10 cellular contexts compared by ENCODE assay signal in the genomic region with DNA sequence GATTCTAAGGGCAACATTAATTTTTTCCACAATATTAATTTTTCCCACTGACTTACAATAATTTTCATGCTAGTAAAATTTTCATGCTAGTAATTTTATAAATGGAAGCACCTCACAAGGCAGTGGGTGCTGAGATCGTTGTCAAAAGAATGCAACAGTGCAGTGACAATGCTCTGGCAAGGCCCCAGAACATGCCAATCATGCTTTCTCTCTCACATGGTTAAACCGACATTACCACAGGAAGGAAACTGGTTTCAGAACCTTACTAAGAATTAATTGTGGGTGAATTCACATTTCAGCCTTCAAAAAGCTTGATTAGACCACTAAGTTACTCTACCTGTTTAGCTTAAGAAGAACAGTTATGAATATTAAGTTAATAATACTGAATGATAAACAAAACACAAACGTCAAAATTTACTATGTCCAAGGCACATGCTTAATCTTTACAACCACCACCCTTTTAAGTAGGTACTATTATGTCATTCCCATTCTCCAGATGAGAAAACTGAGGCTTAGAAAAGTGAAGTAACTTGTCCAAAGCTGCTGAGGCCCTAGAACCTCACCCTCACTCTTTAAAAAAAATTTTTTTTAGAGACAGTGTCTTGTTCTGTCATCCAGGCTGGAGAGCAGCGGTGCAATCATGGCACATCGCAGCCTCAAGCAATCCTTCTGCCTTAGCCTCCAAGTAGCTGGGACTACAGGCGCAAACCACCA. TPM values are rescaled to one million over a fixed set of nuclear protein-coding genes. Genes with fewer than 3 reads are reported as not detected.
A peak's percentile ranks its signal among the peaks of the same experiment; 100 is the strongest.
DNase-seq lines count a peak whose midpoint lies in the region; ATAC-seq, FAIRE-seq and TF ChIP-seq lines count a peak whose summit lies in the region.
"Had no signal": no experiment of that assay in that cellular context is flagged by ENCODE, and none has a peak within 500 bp of the region (broad histone marks: within the 10 kb centered on the region; RNA-seq: fewer than 3 reads in every experiment).

No MANE protein-coding gene starts in this region.

- H3K79me1 ChIP-seq in H9 (ENCODE audit: insufficient read depth, low read depth, low read length, poor library complexity, severe bottlenecking): no peaks in the 10 kb centered on the region

- H4K91ac ChIP-seq in H9 (ENCODE audit: insufficient read length, low read depth, low read length): no peak overlapping the region

- H3T11ph ChIP-seq in H9 (ENCODE audit: low read length): no peak overlapping the region

- POLR2A ChIA-PET in K562 (lab: Yijun Ruan, JAX): no interaction called here

- H3K27me3 Mint-ChIP-seq in H9 (ENCODE audit: low read depth): no peaks in the 10 kb centered on the region

- ATAC-seq in GM18870 (IDR thresholded peaks at IDR 0.05; ENCODE audit: unreplicated experiment): peak; percentile 83
- no peak for ATAC-seq in K562

- H3K4me3 Mint-ChIP-seq in H9: no peak overlapping the region

- H3K4me1 ChIP-seq in K562 (replicated peaks in 1 of 2; ENCODE audit: control insufficient read depth in 2 of 2, insufficient read depth in 2 of 2, low read length in 2 of 2): peaks cover 0 to 4% of the 10 kb centered on the region in 2 experiments; a peak in 3 of 5 replicates
- no peaks in the 10 kb centered on the region for H3K4me1 ChIP-seq in H9 (ENCODE audit: insufficient read depth, low read length)
- H3K4me1 ChIP-seq: Peyer's patch had no signal

- TF ChIP-seq POLR2A in K562 (conservative IDR thresholded peaks at IDR 0.05): no peak

- CTCF ChIA-PET in K562 (lab: Yijun Ruan, JAX; ENCODE audit: low intra/inter-chr PET ratio): no interaction called here

- no peak overlapping the region for H3K18ac ChIP-seq in H9 (ENCODE audit: insufficient read length, low read depth, low read length)

- H3K9ac ChIP-seq in K562 (ENCODE audit: insufficient read depth in 1 of 2, low read depth in 2 of 2, low read length in 2 of 2): no peak overlapping the region
- H3K9ac ChIP-seq in H9 (ENCODE audit: extremely low read depth, insufficient read length, low read length): no peak overlapping the region

- intact Hi-C loops in K562 (cut with micrococcal nuclease): no loop called here

- no peak overlapping the region for H2BK20ac ChIP-seq in H9 (ENCODE audit: low read depth, low read length, poor library complexity, severe bottlenecking)

- H3K4me1 Mint-ChIP-seq in H9: no peaks in the 10 kb centered on the region

- no peak for TF ChIP-seq CTCF in K562 (IDR thresholded peaks at IDR 0.05 in 2 of 3, conservative IDR thresholded peaks at IDR 0.05 in 1 of 3; ENCODE audit: insufficient read depth in 2 of 3, low read depth in 1 of 3, low read length in 3 of 3)
- TF ChIP-seq CTCF in H9 (conservative IDR thresholded peaks at IDR 0.05): no peak

- H3K56ac ChIP-seq in H9 (ENCODE audit: insufficient read length, low read depth, low read length): no peak overlapping the region

- no peaks in the 10 kb centered on the region for H3K9me1 ChIP-seq in K562 (ENCODE audit: control insufficient read depth, insufficient read depth, low read length)

- no peak overlapping the region for H4K8ac ChIP-seq in H9 (replicated peaks; ENCODE audit: insufficient read length, low read depth, low read length)

- BruUV-seq in K562 (replicated peaks; lab: Mats Ljungman, UMichigan): no TSS peak

- no peaks in the 10 kb centered on the region for H3K79me2 ChIP-seq in K562 (ENCODE audit: control insufficient read depth, insufficient read depth, low read length)
- no peaks in the 10 kb centered on the region for H3K79me2 ChIP-seq in H9 (ENCODE audit: insufficient read depth, low read length)

- no peak overlapping the region for H2BK15ac ChIP-seq in H9 (ENCODE audit: low read depth, low read length)

- in situ Hi-C loops in K562 (cut with MboI): no loop called here

- H3K27ac ChIP-seq in K562 (ENCODE audit: extremely low read depth, low read depth, low read length): no peak overlapping the region
- H3K27ac ChIP-seq in H9 (ENCODE audit: insufficient read length, low read depth, low read length): no peak overlapping the region
- H3K27ac ChIP-seq: Peyer's patch had no signal

- H3K4me3 ChIP-seq in K562: no peak overlapping the region
- H3K4me3 ChIP-seq: Peyer's patch had no signal

- TF ChIP-seq EP300 in K562 (IDR thresholded peaks at IDR 0.05; ENCODE audit: low read length): no peak

- H3K36me3 ChIP-seq in K562 (ENCODE audit: control insufficient read depth, insufficient read depth, low read length): no peaks in the 10 kb centered on the region
- H3K36me3 ChIP-seq: Peyer's patch had no signal

- H3K4me2 ChIP-seq in K562 (ENCODE audit: insufficient read depth, low read length) (no peak overlapping the region), H9 (ENCODE audit: insufficient read depth, insufficient read length, low read length) (no peak overlapping the region)

- H3K9me3 Mint-ChIP-seq in H9: peaks cover 54 to 61% of the 10 kb centered on the region in 2 experiments

- no peak for FAIRE-seq in K562 (lab: Jason Lieb, UNC)

- H3K4ac ChIP-seq in H9 (ENCODE audit: low read depth, low read length): no peak overlapping the region

- H3K36me3 Mint-ChIP-seq in H9 (ENCODE audit: insufficient read depth in 1 of 3, low read depth in 3 of 3): peaks cover 0 to 4% (median 0%) of the 10 kb centered on the region in 3 experiments; a peak in 2 of 7 replicates

- peak; percentile 19 for DNase-seq in AG08395 (ENCODE audit: low spot score)
- peak; percentile 62 for DNase-seq in LHCN-M2 (ENCODE audit: low read depth)
- DNase-seq in K562 (ENCODE audit: extremely low read depth in 1 of 4, low spot score in 3 of 4): no peak
- no peak for DNase-seq in NCI-H146 treated with DMSO at 0.1 percent for 48 hours (lab: John Stamatoyannopoulos, UW; ENCODE audit: unreplicated experiment)
- DNase-seq in NCI-H2227 (lab: John Stamatoyannopoulos, UW; ENCODE audit: unreplicated experiment): no peak
- DNase-seq in GDM1 (lab: John Stamatoyannopoulos, UW): no peak
- no peak for DNase-seq in H9
- DNase-seq: DMS 273 treated with DMSO at 0.1 percent for 48 hours, Peyer's patch had no signal

- no peaks in the 10 kb centered on the region for H3K23me2 ChIP-seq in H9 (ENCODE audit: insufficient read length, low read depth, low read length, poor library complexity, severe bottlenecking)

- H2BK120ac ChIP-seq in H9 (ENCODE audit: low read depth, low read length, poor library complexity, severe bottlenecking): no peak overlapping the region

- H4K20me1 ChIP-seq in K562 (replicated peaks; ENCODE audit: control insufficient read depth, insufficient read depth, low read length): no peaks in the 10 kb centered on the region
- H4K20me1 ChIP-seq in H9 (ENCODE audit: control insufficient read depth, insufficient read depth, insufficient read length): no peaks in the 10 kb centered on the region

- no peak overlapping the region for H2BK12ac ChIP-seq in H9 (ENCODE audit: insufficient read length, low read depth, low read length)

- no peak for TF ChIP-seq RAD21 in K562 (CRISPR knock-in tag; conservative IDR thresholded peaks at IDR 0.05 in 1 of 2, IDR thresholded peaks at IDR 0.05 in 1 of 2)

- H3K27ac Mint-ChIP-seq in H9: no peak overlapping the region

- H2AFZ ChIP-seq in K562 (ENCODE audit: low read depth, low read length): no peak overlapping the region
- no peak overlapping the region for H2AFZ ChIP-seq in H9 (ENCODE audit: low read length)

- H3K14ac ChIP-seq in H9 (ENCODE audit: insufficient read depth, low read length): no peak overlapping the region

- H2BK5ac ChIP-seq in H9 (ENCODE audit: insufficient read length, low read length): no peak overlapping the region

- no peak overlapping the region for H3K23ac ChIP-seq in H9 (ENCODE audit: insufficient read length, low read depth, low read length)

- no peak overlapping the region for H2AK5ac ChIP-seq in H9 (ENCODE audit: insufficient read length, low read length)

- WGBS in K562 (ENCODE audit: insufficient coverage, low coverage, missing lambda C conversion rate): 43% methylated on average over 6 of the region's 6 CpGs
- no CpG with 5 or more reads among the region's 6 CpGs for WGBS in H9 (ENCODE audit: extremely low coverage, insufficient read length, low lambda C conversion rate)

- no peak overlapping the region for H4K5ac ChIP-seq in H9 (ENCODE audit: insufficient read length, low read depth, low read length)

- H3K9me3 ChIP-seq in K562 (replicated peaks; ENCODE audit: control insufficient read depth, insufficient read depth, low read depth, low read length) (no peaks in the 10 kb centered on the region), H9 (ENCODE audit: control insufficient read depth, low read depth, low read length) (peaks cover 24% of the 10 kb centered on the region)
- H3K9me3 ChIP-seq: Peyer's patch had no signal

- H3K27me3 ChIP-seq in K562 (ENCODE audit: control insufficient read depth in 2 of 2, insufficient read depth in 2 of 2, low read length in 2 of 2): no peaks in the 10 kb centered on the region
- H3K27me3 ChIP-seq in H9 (ENCODE audit: insufficient read depth, low read length): no peaks in the 10 kb centered on the region
- H3K27me3 ChIP-seq: Peyer's patch had no signal

RNA-seq across cellular contexts. Expression of gene OPHN1, which starts 10.0 kb away (rescaled TPM):
- total RNA-seq in LHCN-M2 (2014; rRNA removed) (2.8 and 4.5 TPM in 2 replicates), K562 (2014; rRNA removed) (1.00 and 1.1 TPM in 2 replicates), K562 (2014; rRNA removed; fragmentation: Illumina TruSeq; extraction: Trizol) (1.1 and 1.2 TPM in 2 replicates), K562 (2015; rRNA removed; fragmentation: Illumina TruSeq; extraction: Trizol) (1.6 and 1.8 TPM in 2 replicates), K562 (2021) (1.4 and 1.8 TPM in 2 replicates), H9 (2021) (1.0 and 1.5 TPM in 2 replicates)
- polyA plus RNA-seq in LHCN-M2 (2012): 2.4 TPM
- total RNA-seq in K562 (2011; cell fraction: chromatin; rRNA removed; ENCODE audit: low replicate concordance): 2.5 and 2.9 TPM in 2 replicates
- total RNA-seq in K562 (2011; cell fraction: nucleolus; rRNA removed): 1.2 and 2.2 TPM in 2 replicates
- total RNA-seq in K562 (2011; cell fraction: nucleoplasm; rRNA removed): 2.3 and 2.4 TPM in 2 replicates
- polyA plus RNA-seq in K562 (2011; rRNA removed) (0.96 and 1.0 TPM in 2 replicates), K562 (2014; fragmentation: Illumina TruSeq; extraction: Trizol) (1.3 and 1.6 TPM in 2 replicates), K562 (2014; fragmentation: Nextera tagmentation; extraction: Ambion mirVana) (under 1 TPM; 0.28 to 0.42 TPM), K562 (2014; rRNA removed) (0.49 and 0.85 TPM in 2 replicates)
- polyA plus RNA-seq in K562 (2011; cell fraction: cytosol; rRNA removed): 0.52 and 0.66 TPM in 2 replicates
- polyA plus RNA-seq in K562 (2011; cell fraction: nucleus; rRNA removed): 1.6 and 2.6 TPM in 2 replicates
- 1.5 and 2.1 TPM in 2 replicates for polyA plus RNA-seq in K562 (2012)
- polyA minus RNA-seq in K562 (2011; rRNA and poly(A)+ RNA removed): 2.0 and 4.8 TPM in 2 replicates
- polyA minus RNA-seq in K562 (2011; cell fraction: cytosol; rRNA and poly(A)+ RNA removed): 4.2 TPM in 2 replicates
- polyA minus RNA-seq in K562 (2011; cell fraction: nucleus; rRNA and poly(A)+ RNA removed): 2.3 and 4.0 TPM in 2 replicates

RNA-seq across cellular contexts. Expression of gene YIPF6, which starts 55.5 kb away (rescaled TPM):
- total RNA-seq in LHCN-M2 (2014; rRNA removed) (19.8 and 24.3 TPM in 2 replicates), K562 (2014; rRNA removed) (7.7 and 10.7 TPM in 2 replicates), K562 (2014; rRNA removed; fragmentation: Illumina TruSeq; extraction: Trizol) (25.8 and 30.3 TPM in 2 replicates), K562 (2015; rRNA removed; fragmentation: Illumina TruSeq; extraction: Trizol) (12.0 and 14.1 TPM in 2 replicates), K562 (2021) (22.4 and 26.5 TPM in 2 replicates), H9 (2021) (31.8 and 32.3 TPM in 2 replicates)
- polyA plus RNA-seq in LHCN-M2 (2012): 9.3 TPM
- 22.5 and 60.7 TPM in 2 replicates for total RNA-seq in K562 (2011; cell fraction: chromatin; rRNA removed; ENCODE audit: low replicate concordance)
- total RNA-seq in K562 (2011; cell fraction: nucleolus; rRNA removed): 18.8 and 20.0 TPM in 2 replicates
- 38.9 and 76.5 TPM in 2 replicates for total RNA-seq in K562 (2011; cell fraction: nucleoplasm; rRNA removed)
- polyA plus RNA-seq in K562 (2011; rRNA removed) (29.1 and 32.1 TPM in 2 replicates), K562 (2014; fragmentation: Illumina TruSeq; extraction: Trizol) (14.3 and 15.6 TPM in 2 replicates), K562 (2014; fragmentation: Nextera tagmentation; extraction: Ambion mirVana) (10 to 100 TPM; 31.3 to 44.2 TPM), K562 (2014; rRNA removed) (10.3 and 12.8 TPM in 2 replicates)
- 10.4 and 24.0 TPM in 2 replicates for polyA plus RNA-seq in K562 (2011; cell fraction: cytosol; rRNA removed)
- 17.6 and 24.1 TPM in 2 replicates for polyA plus RNA-seq in K562 (2011; cell fraction: nucleus; rRNA removed)
- polyA plus RNA-seq in K562 (2012): 11.5 and 13.9 TPM in 2 replicates
- polyA minus RNA-seq in K562 (2011; rRNA and poly(A)+ RNA removed): 18.1 and 20.2 TPM in 2 replicates
- 6.5 and 9.6 TPM in 2 replicates for polyA minus RNA-seq in K562 (2011; cell fraction: cytosol; rRNA and poly(A)+ RNA removed)
- 9.6 and 15.7 TPM in 2 replicates for polyA minus RNA-seq in K562 (2011; cell fraction: nucleus; rRNA and poly(A)+ RNA removed)

Comparison
In these comparisons a context has a peak if more than half of its experiments do, and no peak if none do; other contexts are left out.
1. DNase-seq: peak in AG08395 (single experiment) and LHCN-M2 (single experiment); none in K562 (0 of 4), NCI-H146 treated with DMSO at 0.1 percent for 48 hours (single experiment), NCI-H2227 (single experiment), GDM1 (single experiment) and H9 (single experiment).